15 cellular contexts compared by ENCODE assay signal in the genomic region with DNA sequence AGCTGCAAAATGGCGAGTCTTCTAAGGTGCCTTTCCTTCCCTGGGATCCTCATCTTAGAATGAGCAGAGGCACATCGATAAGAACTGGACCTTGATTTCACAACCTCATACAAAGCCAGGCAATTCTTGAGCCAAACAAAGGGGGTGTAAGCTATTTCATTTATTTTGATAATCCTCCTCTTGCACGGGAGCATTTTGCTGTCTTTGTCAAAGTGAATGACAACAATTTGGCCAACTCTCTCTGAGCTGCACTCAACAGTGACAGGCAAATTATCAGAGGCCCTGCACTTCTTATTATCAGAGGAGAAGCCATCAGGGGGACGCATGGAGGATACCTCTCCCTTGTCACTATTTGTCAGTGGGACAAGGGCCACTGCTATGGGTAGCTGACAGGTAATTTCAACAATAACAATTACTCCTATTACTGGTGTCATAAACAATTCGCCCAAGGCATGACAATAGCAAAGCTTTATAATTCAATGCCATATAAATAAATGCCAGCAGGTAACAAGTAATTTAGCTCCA.
DNase-seq lines count a peak whose midpoint lies in the region; ATAC-seq and TF ChIP-seq lines count a peak whose summit lies in the region.
"Had no signal": no experiment of that assay in that cellular context is flagged by ENCODE, and none has a peak within 500 bp of the region (broad histone marks: within the 10 kb centered on the region; RNA-seq: fewer than 3 reads in every experiment).

No MANE protein-coding gene starts in this region.

- no peaks in the 10 kb centered on the region for H3K79me2 ChIP-seq in GM23248 (ENCODE audit: insufficient read depth)

- H3K27me3 Mint-ChIP-seq in activated CD8-positive, alpha-beta T cell treated with anti-CD3 and anti-CD28 coated beads for 36 hours = no peaks in the 10 kb centered on the region
- H3K27me3 Mint-ChIP-seq: CD8-positive, alpha-beta memory T cell had no signal

- no peak overlapping the region for H3K27ac Mint-ChIP-seq in activated CD8-positive, alpha-beta T cell treated with anti-CD3 and anti-CD28 coated beads for 36 hours
- H3K27ac Mint-ChIP-seq: CD8-positive, alpha-beta memory T cell had no signal

- no peak overlapping the region for H3K4me2 ChIP-seq in GM23248 (ENCODE audit: unreplicated experiment)
- H3K4me2 ChIP-seq: PC-9 had no signal

- intact Hi-C loops in esophagus squamous epithelium (cut with DNase I) (no loop called here), sigmoid colon (cut with DNase I) (loop anchor here (5.0 to 10.0 kb wide), 5 partner anchors 57 to 1150 kb away; no protein-coding TSS in a partner anchor)
- intact Hi-C loops in activated CD8-positive, alpha-beta T cell treated with anti-CD3 and anti-CD28 coated beads for 36 hours (cut with micrococcal nuclease) = no loop called here

- no peaks in the 10 kb centered on the region for H3K4me1 Mint-ChIP-seq in activated CD8-positive, alpha-beta T cell treated with anti-CD3 and anti-CD28 coated beads for 36 hours (ENCODE audit: low read depth)
- H3K4me1 Mint-ChIP-seq: CD8-positive, alpha-beta memory T cell had no signal

- H3K4me3 ChIP-seq in esophagus squamous epithelium = no peak overlapping the region
- H3K4me3 ChIP-seq in muscle layer of duodenum (ENCODE audit: low read depth in 1 of 2, low read length in 2 of 2) = no peak overlapping the region
- peak overlapping the region in 2 of 4 donors; percentile 56 for H3K4me3 ChIP-seq in sigmoid colon
- H3K4me3 ChIP-seq in GM23248 = no peak overlapping the region
- H3K4me3 ChIP-seq: PC-9 had no signal

- POLR2A ChIA-PET in activated CD8-positive, alpha-beta T cell treated with anti-CD3 and anti-CD28 coated beads for 36 hours (lab: Charles Lee) = no interaction called here

- no peaks in the 10 kb centered on the region for H3F3A ChIP-seq in GM23248 (ENCODE audit: insufficient read depth)

- TF ChIP-seq EP300 in sigmoid colon (IDR thresholded peaks at IDR 0.05) = no peak

- no peaks in the 10 kb centered on the region for H3K9me3 Mint-ChIP-seq in activated CD8-positive, alpha-beta T cell treated with anti-CD3 and anti-CD28 coated beads for 36 hours

- H3K36me3 Mint-ChIP-seq in activated CD8-positive, alpha-beta T cell treated with anti-CD3 and anti-CD28 coated beads for 36 hours (ENCODE audit: low read depth) = no peaks in the 10 kb centered on the region
- H3K36me3 Mint-ChIP-seq: CD8-positive, alpha-beta memory T cell had no signal

- WGBS in esophagus squamous epithelium, 2 donors = 72 to 82% methylated on average over 3 to 5 of the region's 5 CpGs
- WGBS in sigmoid colon, 2 donors = 81 to 85% methylated on average over 5 of the region's 5 CpGs
- 66 to 73% methylated on average over 5 of the region's 5 CpGs for WGBS in GM23248 (ENCODE audit: low coverage in 1 of 2, low lambda C conversion rate in 2 of 2, missing lambda C conversion rate in 2 of 2), 2 experiments

- no peaks in the 10 kb centered on the region for H4K20me1 ChIP-seq in GM23248 (ENCODE audit: insufficient read depth)

- TF ChIP-seq POLR2A in esophagus squamous epithelium (IDR thresholded peaks at IDR 0.05) = no peak
- no peak for TF ChIP-seq POLR2A in sigmoid colon (IDR thresholded peaks at IDR 0.05)

- DNase-seq in esophagus squamous epithelium (lab: John Stamatoyannopoulos, UW) (no peak), sigmoid colon (no peak), NCI-H524 treated with DMSO at 0.1 percent for 48 hours (lab: John Stamatoyannopoulos, UW) (no peak), NCI-H2196 (lab: John Stamatoyannopoulos, UW; ENCODE audit: unreplicated experiment) (no peak), GM23248 (no peak)
- DNase-seq in activated CD8-positive, alpha-beta T cell treated with anti-CD3 and anti-CD28 coated beads for 36 hours = no peak
- DNase-seq: ACHN; CD8-positive, alpha-beta memory T cell; KBM-7; NCI-H1105 treated with DMSO at 0.1 percent for 48 hours; NCI-H1694; NCI-H226; PC-9 had no signal

- H3K27ac ChIP-seq in esophagus squamous epithelium = peak overlapping the region; percentile 14 to 77 (median 62)
- H3K27ac ChIP-seq in muscle layer of duodenum (ENCODE audit: low read length) = peak overlapping the region; percentile 78
- peak overlapping the region; percentile 76 to 91 (median 85) for H3K27ac ChIP-seq in sigmoid colon
- no peak overlapping the region for H3K27ac ChIP-seq in GM23248
- H3K27ac ChIP-seq: PC-9, RWPE1 had no signal

- CTCF ChIA-PET in activated CD8-positive, alpha-beta T cell treated with anti-CD3 and anti-CD28 coated beads for 36 hours (lab: Charles Lee) = no interaction called here

- no peak overlapping the region for H2AFZ ChIP-seq in GM23248
- H2AFZ ChIP-seq: PC-9 had no signal

- H3K9me2 ChIP-seq in GM23248 (ENCODE audit: insufficient read depth) = no peaks in the 10 kb centered on the region

- H3K36me3 ChIP-seq in esophagus squamous epithelium (no peaks in the 10 kb centered on the region), muscle layer of duodenum (ENCODE audit: control insufficient read depth in 1 of 2, insufficient read depth in 2 of 2, low read length in 2 of 2) (no peaks in the 10 kb centered on the region), sigmoid colon (no peaks in the 10 kb centered on the region), GM23248 (ENCODE audit: low read depth) (no peaks in the 10 kb centered on the region)

- no peak for TF ChIP-seq CTCF in esophagus squamous epithelium (IDR thresholded peaks at IDR 0.05)
- TF ChIP-seq CTCF in sigmoid colon (IDR thresholded peaks at IDR 0.05) = no peak
- TF ChIP-seq CTCF in activated CD8-positive, alpha-beta T cell treated with anti-CD3 and anti-CD28 coated beads for 36 hours (IDR thresholded peaks at IDR 0.05) = no peak

- no peak overlapping the region for H3K4me3 Mint-ChIP-seq in activated CD8-positive, alpha-beta T cell treated with anti-CD3 and anti-CD28 coated beads for 36 hours
- H3K4me3 Mint-ChIP-seq: CD8-positive, alpha-beta memory T cell had no signal

- ATAC-seq in activated CD8-positive, alpha-beta T cell treated with anti-CD3 and anti-CD28 coated beads for 36 hours = no peak

- no peaks in the 10 kb centered on the region for H3K27me3 ChIP-seq in esophagus squamous epithelium
- H3K27me3 ChIP-seq in muscle layer of duodenum (ENCODE audit: low read depth, low read length) = no peaks in the 10 kb centered on the region
- no peaks in the 10 kb centered on the region for H3K27me3 ChIP-seq in sigmoid colon
- no peaks in the 10 kb centered on the region for H3K27me3 ChIP-seq in GM23248 (replicated peaks; ENCODE audit: insufficient read depth)

- peaks cover 0 to 17% (median 3%) of the 10 kb centered on the region in 3 donors for H3K4me1 ChIP-seq in esophagus squamous epithelium
- peaks cover 0 to 9% of the 10 kb centered on the region in 2 donors for H3K4me1 ChIP-seq in muscle layer of duodenum (ENCODE audit: control insufficient read depth in 1 of 2, insufficient read depth in 2 of 2, low read length in 2 of 2)
- H3K4me1 ChIP-seq in sigmoid colon = peaks cover 3 to 59% (median 43%) of the 10 kb centered on the region in 4 donors
- no peaks in the 10 kb centered on the region for H3K4me1 ChIP-seq in GM23248 (ENCODE audit: insufficient read depth)

- in situ Hi-C loops in GM23248 (cut with MboI) = no loop called here

- H3K9me3 ChIP-seq in esophagus squamous epithelium (no peaks in the 10 kb centered on the region), muscle layer of duodenum (ENCODE audit: control insufficient read depth in 1 of 2, low read length in 2 of 2) (no peaks in the 10 kb centered on the region), sigmoid colon (no peaks in the 10 kb centered on the region), GM23248 (ENCODE audit: low read depth) (no peaks in the 10 kb centered on the region)

- H3K9ac ChIP-seq in GM23248 = no peak overlapping the region
